Comparison of ENCODE assay signal across 8 cellular contexts in the genomic region with DNA sequence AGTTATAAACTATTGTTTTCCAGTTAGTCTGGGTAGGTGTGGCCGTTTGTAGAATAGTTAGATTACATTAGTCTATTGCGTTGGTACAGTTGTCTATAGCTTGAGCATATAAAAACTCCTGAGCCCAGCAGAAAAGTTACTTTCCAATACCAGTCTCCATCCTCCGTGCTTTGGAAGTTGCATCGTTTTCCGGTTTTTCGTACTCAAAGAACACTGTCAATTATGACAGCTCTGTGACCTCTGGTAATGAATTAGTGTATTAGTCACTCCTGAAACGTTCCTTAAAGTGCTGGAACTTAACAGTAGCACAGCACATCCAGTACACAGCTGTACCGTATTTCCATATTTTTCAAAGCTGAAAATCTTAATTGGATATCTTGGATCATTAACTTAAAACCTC. TPM values are rescaled to one million over a fixed set of nuclear protein-coding genes. Genes with fewer than 3 reads are reported as not detected.
A peak's percentile ranks its signal among the peaks of the same experiment; 100 is the strongest.
DNase-seq lines count a peak whose midpoint lies in the region; ATAC-seq and TF ChIP-seq lines count a peak whose summit lies in the region.

No MANE protein-coding gene starts in this region.

- peak overlapping the region; percentile 79 for H3K4me3 ChIP-seq in GM12864 (ENCODE audit: low read depth, low read length)
- H3K4me3 ChIP-seq in epithelial cell of proximal tubule (ENCODE audit: low read depth, low read length): peak overlapping the region; percentile 83

- H3K27me3 Mint-ChIP-seq in neural crest cell (ENCODE audit: low read depth): no peaks in the 10 kb centered on the region

- peak overlapping the region; percentile 93 for H3K4me3 Mint-ChIP-seq in neural crest cell

- ATAC-seq in GM18498 (IDR thresholded peaks at IDR 0.05; ENCODE audit: unreplicated experiment) (no peak), HG02884 (IDR thresholded peaks at IDR 0.05; ENCODE audit: unreplicated experiment) (no peak), GM19467 (IDR thresholded peaks at IDR 0.05; ENCODE audit: unreplicated experiment) (no peak)

- no peaks in the 10 kb centered on the region for H3K9me3 Mint-ChIP-seq in neural crest cell

- no peak for TF ChIP-seq CTCF in GM12864 (IDR thresholded peaks at IDR 0.05; ENCODE audit: low read depth, low read length, missing control alignments)
- no peak for TF ChIP-seq CTCF in epithelial cell of proximal tubule (conservative IDR thresholded peaks at IDR 0.05; ENCODE audit: low read depth, low read length)
- no peak for TF ChIP-seq CTCF in neural crest cell (conservative IDR thresholded peaks at IDR 0.05)

- peak overlapping the region; percentile 98 for H3K27ac Mint-ChIP-seq in neural crest cell (ENCODE audit: unreplicated experiment)

- peaks cover 10% of the 10 kb centered on the region for H3K36me3 Mint-ChIP-seq in neural crest cell (ENCODE audit: low read depth)

- no peak for DNase-seq in GM12864 (ENCODE audit: low read depth)
- DNase-seq in RKO (ENCODE audit: low spot score): peak; percentile 92
- no peak for DNase-seq in epithelial cell of proximal tubule (ENCODE audit: low read depth)
- no peak for DNase-seq in neural crest cell (ENCODE audit: low read depth, low spot score)
- no peak for DNase-seq in hippocampal formation (lab: John Stamatoyannopoulos, UW)

- H3K4me1 Mint-ChIP-seq in neural crest cell: peaks cover 34% of the 10 kb centered on the region

RNA-seq across cellular contexts. Expression of a gene that starts 0.8 kb away (rescaled TPM):
- total RNA-seq in epithelial cell of proximal tubule (7.2 and 8.5 TPM in 2 replicates), neural crest cell (28.7 and 29.0 TPM in 2 replicates)

RNA-seq across cellular contexts. Expression of a gene that starts 38.9 kb away (rescaled TPM):
- total RNA-seq in epithelial cell of proximal tubule: 1.8 and 9.9 TPM in 2 replicates
- total RNA-seq in neural crest cell: 0.96 and 1.1 TPM in 2 replicates

RNA-seq across cellular contexts. Expression of a gene that starts 49.0 kb away (rescaled TPM):
- 0.29 and 0.40 TPM in 2 replicates for total RNA-seq in epithelial cell of proximal tubule
- not detected in 2 replicates for total RNA-seq in neural crest cell
